ENCODE assay signal across 8 cellular contexts in the genomic region with DNA sequence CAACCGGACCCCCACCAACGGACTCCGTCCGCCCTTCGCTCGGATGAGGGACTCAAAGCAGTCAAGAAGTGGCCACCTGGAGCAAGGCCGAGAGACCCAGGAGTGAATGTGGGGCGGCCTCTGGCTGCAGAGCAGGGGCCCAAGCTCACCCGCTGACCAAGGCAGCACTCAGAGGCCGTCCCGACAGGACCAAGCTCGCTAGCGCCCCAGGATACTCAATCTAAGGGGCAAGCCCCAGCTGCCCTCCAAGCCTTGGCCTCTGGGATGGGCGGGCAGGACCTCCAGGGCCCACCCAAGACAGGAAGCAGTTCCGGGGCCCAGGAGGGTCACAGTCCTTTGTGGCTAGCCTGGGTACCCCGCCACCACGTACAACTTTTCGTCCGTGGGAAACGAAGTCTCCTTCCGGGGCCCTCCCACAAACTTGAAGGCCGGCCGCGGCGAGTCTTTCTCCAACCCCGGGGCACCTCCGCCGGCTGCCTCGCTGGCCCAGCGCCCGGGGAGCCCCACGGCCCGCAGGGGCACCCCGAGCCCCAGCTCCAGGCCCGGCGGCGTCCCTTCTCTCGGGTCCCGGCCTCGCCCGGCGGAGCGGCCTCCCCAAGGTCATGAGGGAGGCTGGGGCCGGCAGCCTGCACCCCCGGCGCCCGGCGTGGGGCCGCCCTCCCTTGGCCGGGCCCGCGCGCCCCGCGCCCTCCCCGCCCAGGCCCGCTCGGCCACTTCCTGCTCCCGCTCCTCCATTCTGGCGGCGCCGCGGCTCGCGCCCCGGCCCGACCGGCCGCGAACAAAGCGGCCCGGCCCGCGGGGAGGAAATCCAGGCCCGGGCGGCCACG. TPM values are rescaled to one million over a fixed set of nuclear protein-coding genes. Genes with fewer than 3 reads are reported as not detected.
DNase-seq lines count a peak whose midpoint lies in the region; ATAC-seq and TF ChIP-seq lines count a peak whose summit lies in the region.

No MANE protein-coding gene starts in this region.

- CTCF ChIA-PET in Panc1 (lab: Charles Lee), result interaction anchor here (1.0 kb wide), 1 partner anchor 32 kb away, joined by 3 read pairs; no protein-coding TSS in a partner anchor

- H3K9me2 ChIP-seq in DOHH2 (replicated peaks; ENCODE audit: control insufficient read depth, low read length), result no peaks in the 10 kb centered on the region

- H3K27me3 ChIP-seq in DOHH2 (ENCODE audit: control insufficient read depth, low read length), result peaks cover 41% of the 10 kb centered on the region
- no peaks in the 10 kb centered on the region for H3K27me3 ChIP-seq in Panc1 (ENCODE audit: control insufficient read depth, insufficient read depth, low read length)
- no peaks in the 10 kb centered on the region for H3K27me3 ChIP-seq in dorsolateral prefrontal cortex
- H3K27me3 ChIP-seq in upper lobe of right lung, result no peaks in the 10 kb centered on the region

- in situ Hi-C loops in Panc1 (cut with HindIII; ENCODE audit: low pct_unique_long_range_greater_than_20kb, low sequenced_read_pairs), result no loop called here

- peak overlapping the region; percentile 99 for H3K4me2 ChIP-seq in DOHH2 (ENCODE audit: low read length)

- H3K4me1 ChIP-seq in DOHH2 (ENCODE audit: control insufficient read depth, low read length) (peaks cover 19% of the 10 kb centered on the region), Panc1 (ENCODE audit: control insufficient read depth, insufficient read depth, low read length) (peaks cover 62% of the 10 kb centered on the region), upper lobe of right lung (peaks cover 58% of the 10 kb centered on the region)

- H3K27ac Mint-ChIP-seq in memory B cell, result no peak overlapping the region

- H3K4me3 Mint-ChIP-seq in memory B cell, result peak overlapping the region; percentile 86

- peaks cover 14% of the 10 kb centered on the region for H4K20me1 ChIP-seq in DOHH2 (ENCODE audit: control insufficient read depth, insufficient read depth, low read depth, low read length)

- 0 out of 2 replicates have a peak overlapping the region, but pooled peaks have one; percentile 3 for H3K27ac ChIP-seq in DOHH2 (ENCODE audit: low read depth, low read length)
- peak overlapping the region; percentile 81 for H3K27ac ChIP-seq in Panc1 (ENCODE audit: low read length)
- peak overlapping the region in 21 of 59 donors; percentile 26 to 79 (median 39) for H3K27ac ChIP-seq in dorsolateral prefrontal cortex
- H3K27ac ChIP-seq in upper lobe of right lung, result peak overlapping the region; percentile 75

- POLR2A ChIA-PET in Panc1 (lab: Charles Lee), result no interaction called here

- DNase-seq in Panc1 (ENCODE audit: low read depth, low spot score), result no peak
- no peak for DNase-seq in dorsolateral prefrontal cortex
- DNase-seq in memory B cell (ENCODE audit: low spot score in 2 of 2), result peak in 1 of 2 donors; percentile 47
- DNase-seq in upper lobe of right lung, result no peak

- intact Hi-C loops in Panc1 (cut with micrococcal nuclease; ENCODE audit: unreplicated experiment) (no loop called here), dorsolateral prefrontal cortex (cut with DNase I) (no loop called here), upper lobe of right lung (cut with DNase I) (no loop called here)

- H3K36me3 ChIP-seq in DOHH2 (ENCODE audit: control insufficient read depth, low read length) (peaks cover 27% of the 10 kb centered on the region), Panc1 (ENCODE audit: control insufficient read depth, insufficient read depth, low read length) (peaks cover 2% of the 10 kb centered on the region; the same call in 1 of the 2 replicates), upper lobe of right lung (peaks cover 21% of the 10 kb centered on the region)

- H3K36me3 Mint-ChIP-seq in memory B cell, result peaks cover 7% of the 10 kb centered on the region

- H3K9me3 ChIP-seq in DOHH2 (ENCODE audit: control insufficient read depth, insufficient read depth, low read length) (no peaks in the 10 kb centered on the region), Panc1 (ENCODE audit: control insufficient read depth, insufficient read depth, low read depth, low read length) (no peaks in the 10 kb centered on the region), upper lobe of right lung (no peaks in the 10 kb centered on the region)

- H3K4me3 ChIP-seq in DOHH2 (ENCODE audit: low read length) (peak overlapping the region; percentile 99), Panc1 (ENCODE audit: low read depth in 2 of 2, low read length in 2 of 2) (peak overlapping the region; percentile 64), dorsolateral prefrontal cortex (peak overlapping the region; percentile 51 to 86 (median 75)), upper lobe of right lung (peak overlapping the region; percentile 79)

- TF ChIP-seq CTCF in DOHH2 (IDR thresholded peaks at IDR 0.05; ENCODE audit: low read depth, low read length, poor library complexity, severe bottlenecking), result no peak
- TF ChIP-seq CTCF in Panc1 (IDR thresholded peaks at IDR 0.05), result no peak
- TF ChIP-seq CTCF in dorsolateral prefrontal cortex (IDR thresholded peaks at IDR 0.05 in 54 of 56, conservative IDR thresholded peaks at IDR 0.05 in 2 of 56; ENCODE audit: low read depth in 1 of 56, partially characterized antibody in 56 of 56), result peak in 2 of 56 donors; percentile 14 to 18
- TF ChIP-seq CTCF in upper lobe of right lung (IDR thresholded peaks at IDR 0.05), result no peak

- H3F3A ChIP-seq in DOHH2 (ENCODE audit: control insufficient read depth, insufficient read depth), result peaks cover 10% of the 10 kb centered on the region

- peaks cover 47% of the 10 kb centered on the region for H3K79me2 ChIP-seq in DOHH2 (ENCODE audit: control insufficient read depth, low read length)

- H3K27me3 Mint-ChIP-seq in memory B cell, result no peaks in the 10 kb centered on the region

- H3K9me3 Mint-ChIP-seq in memory B cell, result no peaks in the 10 kb centered on the region

- no TSS peak for BruUV-seq in Panc1 (replicated peaks; lab: Mats Ljungman, UMichigan)

- peak; percentile 31 for ATAC-seq in GM21737 (IDR thresholded peaks at IDR 0.05; ENCODE audit: unreplicated experiment)
- ATAC-seq in Panc1, result peak; percentile 27
- peak; percentile 34 for ATAC-seq in memory B cell (ENCODE audit: low read depth)
- ATAC-seq in upper lobe of right lung, result peak; percentile 9
- no peak for ATAC-seq in GM21717 (IDR thresholded peaks at IDR 0.05; ENCODE audit: unreplicated experiment)
- no peak for ATAC-seq in GM18861 (IDR thresholded peaks at IDR 0.05; ENCODE audit: unreplicated experiment)

- H3K4me1 Mint-ChIP-seq in memory B cell, result peaks cover 47% of the 10 kb centered on the region

RNA-seq across cellular contexts. Expression of a gene that starts 0.7 kb away (rescaled TPM):
- total RNA-seq in Panc1 (2021; ENCODE audit: unreplicated experiment) (175 TPM), dorsolateral prefrontal cortex (100 to 1,000 TPM in 5 of 120 experiments, 10 to 100 TPM in 115; 63.1 to 111 (median 79.7) TPM), upper lobe of right lung (174 TPM)
- polyA plus RNA-seq in Panc1 (2012; ENCODE audit: insufficient read length), result 296 TPM

RNA-seq across cellular contexts. Expression of a gene that starts 6.0 kb away (rescaled TPM):
- 16.5 TPM for total RNA-seq in Panc1 (2021; ENCODE audit: unreplicated experiment)
- polyA plus RNA-seq in Panc1 (2012; ENCODE audit: insufficient read length), result 17.3 TPM
- total RNA-seq in dorsolateral prefrontal cortex, result 1 to 10 TPM in 49 of 120 experiments, under 1 TPM in 71; 0.32 to 3.2 (median 0.91) TPM
- total RNA-seq in upper lobe of right lung, result 12.3 TPM

RNA-seq across cellular contexts. Expression of a gene that starts 41.9 kb away (rescaled TPM):
- 100 TPM for total RNA-seq in Panc1 (2021; ENCODE audit: unreplicated experiment)
- 184 TPM for polyA plus RNA-seq in Panc1 (2012; ENCODE audit: insufficient read length)
- total RNA-seq in dorsolateral prefrontal cortex, result 10 to 100 TPM; 23.3 to 52.5 (median 36.1) TPM
- total RNA-seq in upper lobe of right lung, result 66.1 TPM

Comparison
In these comparisons a context has a peak if more than half of its experiments do, and no peak if none do; other contexts are left out.
1. ATAC-seq: peak in GM21737 (single experiment), Panc1 (single experiment), memory B cell (single experiment) and upper lobe of right lung (single experiment); none in GM21717 (single experiment) and GM18861 (single experiment).
2. Peak in every context shown above with its lines, with median percentiles within 50 percentile points of each other: H3K4me3 ChIP-seq.